Comparison of ENCODE assay signal across 2 cellular contexts in genomic region chr18:26843760-26844159, GRCh38.
TF ChIP-seq lines count a peak whose summit lies in the region.

No MANE protein-coding gene starts in this region.

TF ChIP-seq in HepG2, 621 proteins besides CTCF, POLR2A, EP300 and RAD21:
- peak; percentile 74; the same call in 1 of the 2 replicates for TF ChIP-seq ZNF331 (CRISPR knock-in tag; IDR thresholded peaks at IDR 0.05)
- no peak for TF ChIP-seq THAP8 (CRISPR knock-in tag; IDR thresholded peaks at IDR 0.05; ENCODE audit: borderline replicate concordance)

TF ChIP-seq in GM23338, 12 proteins besides CTCF, POLR2A, EP300 and RAD21:
- peak; percentile 76 for TF ChIP-seq ZNF331 (CRISPR knock-in tag; IDR thresholded peaks at IDR 0.05; ENCODE audit: low read depth)
- no peak for TF ChIP-seq ZNF114 (CRISPR knock-in tag; IDR thresholded peaks at IDR 0.05)
- no peak for TF ChIP-seq ZNF462 (CRISPR knock-in tag; IDR thresholded peaks at IDR 0.05)
- no peak for TF ChIP-seq JUNB (IDR thresholded peaks at IDR 0.05; ENCODE audit: unreplicated experiment)
- no peak for TF ChIP-seq EZH2phosphoT487 (IDR thresholded peaks at IDR 0.05; ENCODE audit: unreplicated experiment)
- no peak for TF ChIP-seq REST (IDR thresholded peaks at IDR 0.05; ENCODE audit: unreplicated experiment)
- no peak for TF ChIP-seq ETS1 (IDR thresholded peaks at IDR 0.05)
- TF ChIP-seq NANOG (IDR thresholded peaks at IDR 0.05; ENCODE audit: borderline replicate concordance) = no peak
